Comparison of ENCODE assay signal across 8 cellular contexts in genomic region chr9:121640076-121640475, GRCh38.
DNase-seq lines count a peak whose midpoint lies in the region; ATAC-seq and TF ChIP-seq lines count a peak whose summit lies in the region.
"Had no signal": no experiment of that assay in that cellular context is flagged by ENCODE, and none has a peak within 500 bp of the region (broad histone marks: within the 10 kb centered on the region; RNA-seq: fewer than 3 reads in every experiment).

No MANE protein-coding gene starts in this region.

- H3F3A ChIP-seq in Loucy (ENCODE audit: low read depth), result no peaks in the 10 kb centered on the region

- no peaks in the 10 kb centered on the region for H3K27me3 ChIP-seq in Loucy (ENCODE audit: insufficient read depth, low read length, poor library complexity, severe bottlenecking)
- H3K27me3 ChIP-seq: SJSA1 had no signal

- H3K4me3 ChIP-seq in Loucy (ENCODE audit: low read length, poor library complexity, severe bottlenecking), result no peak overlapping the region
- H3K4me3 ChIP-seq: SJSA1 had no signal

- H3K4me2 ChIP-seq in Loucy (ENCODE audit: low read depth, low read length, poor library complexity, severe bottlenecking), result no peak overlapping the region

- peaks cover 11% of the 10 kb centered on the region for H3K4me1 ChIP-seq in Loucy (ENCODE audit: insufficient read depth, low read length, poor library complexity, severe bottlenecking)
- H3K4me1 ChIP-seq: SJSA1 had no signal

- ATAC-seq in GM18867 (IDR thresholded peaks at IDR 0.05; ENCODE audit: unreplicated experiment) (no peak), HG03469 (IDR thresholded peaks at IDR 0.05; ENCODE audit: unreplicated experiment) (no peak)

- TF ChIP-seq CTCF in GM10248 (IDR thresholded peaks at IDR 0.05; ENCODE audit: control extremely low read depth, extremely low read depth, low read depth, missing control alignments), result peak; percentile 23
- peak; percentile 79 for TF ChIP-seq CTCF in Loucy (conservative IDR thresholded peaks at IDR 0.05; ENCODE audit: low read length)

- peak overlapping the region; percentile 94 for H3K27ac ChIP-seq in angular gyrus (ENCODE audit: low read depth, low read length)
- H3K27ac ChIP-seq: SJSA1 had no signal

- H3K79me2 ChIP-seq in Loucy (ENCODE audit: insufficient read depth, low read length), result no peaks in the 10 kb centered on the region

- no peak overlapping the region for H2AFZ ChIP-seq in Loucy (ENCODE audit: low read length)

- H3K9me3 ChIP-seq in Loucy (ENCODE audit: insufficient read depth, low read depth, low read length), result no peaks in the 10 kb centered on the region
- H3K9me3 ChIP-seq: SJSA1 had no signal

- H3K9me2 ChIP-seq in Loucy (replicated peaks; ENCODE audit: low read depth, low read length), result no peaks in the 10 kb centered on the region

- POLR2A ChIA-PET in GM10248 (lab: Yijun Ruan, JAX), result no interaction called here

- H3K9ac ChIP-seq in Loucy (ENCODE audit: low read depth, low read length, poor library complexity, severe bottlenecking), result no peak overlapping the region

- CTCF ChIA-PET in GM10248 (lab: Yijun Ruan, JAX), result interaction anchor here (1.5 to 2.3 kb wide), 4 partner anchors 17 to 56 kb away, joined by 3 to 6 read pairs (median 4); no protein-coding TSS in a partner anchor

- H4K20me1 ChIP-seq in Loucy (ENCODE audit: insufficient read depth, low read length, poor library complexity, severe bottlenecking), result no peaks in the 10 kb centered on the region

- DNase-seq in GM10248 (ENCODE audit: extremely low spot score) (peak; percentile 53), islet precursor cell (peak; percentile 80)
- peak; percentile 12 for DNase-seq in stimulated activated CD8-positive, alpha-beta memory T cell treated with anti-CD3 and anti-CD28 coated beads, Interleukin-15, amount 100 ng/mL, for 24 hours (ENCODE audit: low read depth)

- H3K36me3 ChIP-seq in Loucy (ENCODE audit: insufficient read depth, low read length), result no peaks in the 10 kb centered on the region
- H3K36me3 ChIP-seq: SJSA1 had no signal

Comparison
In these comparisons a context has a peak if more than half of its experiments do, and no peak if none do; other contexts are left out.
1. DNase-seq: peak in every context shown above with its lines; median percentile 80 in islet precursor cell; 53 in GM10248; 12 in stimulated activated CD8-positive, alpha-beta memory T cell treated with anti-CD3 and anti-CD28 coated beads, Interleukin-15, amount 100 ng/mL, for 24 hours.